In the genomic region with DNA sequence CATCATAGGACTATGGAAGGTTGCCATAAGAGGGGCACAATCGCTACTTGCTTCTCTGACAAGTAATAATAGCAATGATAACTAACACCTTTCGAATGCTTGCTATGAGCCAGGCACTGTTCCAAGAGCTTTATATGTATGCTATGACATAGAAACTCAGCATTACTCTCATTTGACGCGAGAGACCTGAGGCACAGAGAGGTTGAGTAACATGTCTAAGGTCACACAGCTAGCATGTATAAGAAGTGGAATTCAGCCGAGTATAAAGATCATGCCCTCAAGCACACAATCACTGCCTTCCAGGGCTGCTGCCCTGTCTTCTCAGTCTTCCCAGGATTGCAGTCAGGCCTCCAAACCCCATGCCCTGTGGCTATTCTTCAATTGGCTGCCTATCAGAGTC, we compare ENCODE assay signal across 21 cellular contexts. TPM values are rescaled to one million over a fixed set of nuclear protein-coding genes. Genes with fewer than 3 reads are reported as not detected.
DNase-seq lines count a peak whose midpoint lies in the region; ATAC-seq, FAIRE-seq and TF ChIP-seq lines count a peak whose summit lies in the region.
"Had no signal": no experiment of that assay in that cellular context is flagged by ENCODE, and none has a peak within 500 bp of the region (broad histone marks: within the 10 kb centered on the region; RNA-seq: fewer than 3 reads in every experiment).

No MANE protein-coding gene starts in this region.

- DNase-seq in HepG2 (ENCODE audit: low spot score) (no peak), right lobe of liver (no peak), endodermal cell (peak; percentile 17), osteoblast (ENCODE audit: insufficient read length, low spot score, missing footprints) (peak; percentile 46), caudate nucleus (lab: John Stamatoyannopoulos, UW) (no peak), erythroblast (lab: John Stamatoyannopoulos, UW) (no peak)
- DNase-seq: 8988T, Calu3, DMS153, DND-41, H7, KG1, MG63, NCI-H2029, NCI-H446 treated with DMSO at 0.1 percent for 48 hours, NCI-H526, NCI-H82, RPMI8226, SHP77 had no signal

- no peaks in the 10 kb centered on the region for H4K20me1 ChIP-seq in HepG2 (ENCODE audit: insufficient read depth, low read length)
- H4K20me1 ChIP-seq in osteoblast (ENCODE audit: insufficient read depth, low read length) = no peaks in the 10 kb centered on the region

- FAIRE-seq in HepG2 (lab: Jason Lieb, UNC) = no peak
- FAIRE-seq: GM19239 had no signal

- POLR2A ChIA-PET in HepG2 (lab: Yijun Ruan, JAX) = no interaction called here

- no peak for TF ChIP-seq EP300 in HepG2 (IDR thresholded peaks at IDR 0.05; ENCODE audit: low read depth in 2 of 2, low read length in 2 of 2)
- TF ChIP-seq EP300 in HepG2 (CRISPR knock-in tag; IDR thresholded peaks at IDR 0.05; ENCODE audit: borderline replicate concordance) = no peak

- peaks cover 21% of the 10 kb centered on the region for H3K4me1 Mint-ChIP-seq in endodermal cell

- H3K36me3 ChIP-seq in HepG2 (replicated peaks in 1 of 2; ENCODE audit: control insufficient read depth in 1 of 2, insufficient read depth in 2 of 2, low read length in 2 of 2) = no peaks in the 10 kb centered on the region
- H3K36me3 ChIP-seq in right lobe of liver = no peaks in the 10 kb centered on the region
- no peaks in the 10 kb centered on the region for H3K36me3 ChIP-seq in endodermal cell (ENCODE audit: control insufficient read depth, insufficient read depth, low read length)
- H3K36me3 ChIP-seq in osteoblast (ENCODE audit: insufficient read depth, low read length) = no peaks in the 10 kb centered on the region
- H3K36me3 ChIP-seq: MG63 had no signal

- no peak for ATAC-seq in HepG2
- no peak for ATAC-seq in right lobe of liver
- ATAC-seq in HG03135 (IDR thresholded peaks at IDR 0.05; ENCODE audit: unreplicated experiment) = no peak

- WGBS in HepG2 (ENCODE audit: low lambda C conversion rate) = no CpG with 5 or more reads among the region's 5 CpGs
- WGBS in right lobe of liver (ENCODE audit: insufficient coverage, low coverage, low lambda C conversion rate, missing lambda C conversion rate) = 73% methylated on average over 5 of the region's 5 CpGs
- WGBS in endodermal cell (ENCODE audit: insufficient coverage in 1 of 2, insufficient read length in 1 of 2), 2 experiments = 95 to 100% methylated on average over 2 to 5 of the region's 5 CpGs

- H3K9me3 ChIP-seq in HepG2 (ENCODE audit: low read length) (no peaks in the 10 kb centered on the region), right lobe of liver (no peaks in the 10 kb centered on the region), endodermal cell (ENCODE audit: control insufficient read depth, low read length) (no peaks in the 10 kb centered on the region), osteoblast (ENCODE audit: low read depth, low read length) (no peaks in the 10 kb centered on the region)
- H3K9me3 ChIP-seq: MG63 had no signal

- no peak overlapping the region for H3K4me3 Mint-ChIP-seq in endodermal cell

- no peak for TF ChIP-seq RAD21 in HepG2 (CRISPR knock-in tag; IDR thresholded peaks at IDR 0.05)

- intact Hi-C loops in HepG2 (cut with micrococcal nuclease; ENCODE audit: unreplicated experiment) = no loop called here
- intact Hi-C loops in right lobe of liver (cut with DNase I) = no loop called here

- H3K36me3 Mint-ChIP-seq in endodermal cell (ENCODE audit: low read depth) = no peaks in the 10 kb centered on the region

- no peak overlapping the region for H3K27ac ChIP-seq in HepG2 (ENCODE audit: extremely low read length, insufficient read depth, low read length)
- H3K27ac ChIP-seq in right lobe of liver = no peak overlapping the region
- H3K27ac ChIP-seq in endodermal cell (ENCODE audit: low read depth, low read length) = no peak overlapping the region
- H3K27ac ChIP-seq in osteoblast (ENCODE audit: low read depth, low read length) = no peak overlapping the region
- no peak overlapping the region for H3K27ac ChIP-seq in caudate nucleus (ENCODE audit: low read depth, low read length)

- H3K27me3 ChIP-seq in HepG2 (ENCODE audit: control insufficient read depth in 1 of 2, insufficient read depth in 2 of 2, low read length in 2 of 2) (0 out of 5 replicates have a peak, but pooled peaks cover 0 to 2% of the 10 kb centered on the region in 2 experiments), right lobe of liver (no peaks in the 10 kb centered on the region), endodermal cell (ENCODE audit: control insufficient read depth, insufficient read depth, low read length, poor library complexity, severe bottlenecking) (no peaks in the 10 kb centered on the region), osteoblast (ENCODE audit: insufficient read depth, low read length) (peaks cover 27% of the 10 kb centered on the region)
- H3K27me3 ChIP-seq: MG63 had no signal

- no peak for TF ChIP-seq POLR2A in HepG2 (IDR thresholded peaks at IDR 0.05; ENCODE audit: insufficient read depth in 1 of 2, low read depth in 2 of 2, low read length in 2 of 2)
- TF ChIP-seq POLR2A in right lobe of liver (IDR thresholded peaks at IDR 0.05) = no peak
- TF ChIP-seq POLR2A in erythroblast (IDR thresholded peaks at IDR 0.05; ENCODE audit: low read length) = no peak

- H3K27me3 Mint-ChIP-seq in endodermal cell (ENCODE audit: insufficient read depth) = no peaks in the 10 kb centered on the region

- H3K4me3 ChIP-seq in HepG2 (replicated peaks in 1 of 3; ENCODE audit: insufficient read depth in 1 of 3, low read depth in 2 of 3, low read length in 3 of 3) (no peak overlapping the region), right lobe of liver (no peak overlapping the region), endodermal cell (ENCODE audit: low read length) (no peak overlapping the region), osteoblast (ENCODE audit: insufficient read depth, low read length) (no peak overlapping the region)
- H3K4me3 ChIP-seq: MG63 had no signal

- H3K79me2 ChIP-seq in HepG2 (ENCODE audit: insufficient read depth, low read length) (no peaks in the 10 kb centered on the region), osteoblast (ENCODE audit: insufficient read depth, low read length) (no peaks in the 10 kb centered on the region)

- H3K4me1 ChIP-seq in HepG2 (ENCODE audit: insufficient read depth, low read length) = no peaks in the 10 kb centered on the region
- no peaks in the 10 kb centered on the region for H3K4me1 ChIP-seq in right lobe of liver
- H3K4me1 ChIP-seq in endodermal cell (ENCODE audit: control insufficient read depth, insufficient read depth, low read length) = no peaks in the 10 kb centered on the region
- no peaks in the 10 kb centered on the region for H3K4me1 ChIP-seq in osteoblast (ENCODE audit: insufficient read depth, low read length)

- peaks cover 58% of the 10 kb centered on the region for H3K9me3 Mint-ChIP-seq in endodermal cell

- no TSS peak for BruUV-seq in HepG2 (replicated peaks; lab: Mats Ljungman, UMichigan)

- TF ChIP-seq CTCF in HepG2 (CRISPR knock-in tag; IDR thresholded peaks at IDR 0.05) (no peak), right lobe of liver (IDR thresholded peaks at IDR 0.05) (no peak), endodermal cell (conservative IDR thresholded peaks at IDR 0.05) (no peak), osteoblast (IDR thresholded peaks at IDR 0.05; ENCODE audit: extremely low read depth, low read depth, low read length) (no peak)

- H3K4me2 ChIP-seq in HepG2 (ENCODE audit: low read depth, low read length) = no peak overlapping the region
- H3K4me2 ChIP-seq in osteoblast (ENCODE audit: insufficient read depth, low read length) = no peak overlapping the region

- H3K9ac ChIP-seq in HepG2 (ENCODE audit: insufficient read depth, low read depth, low read length) = no peak overlapping the region
- no peak overlapping the region for H3K9ac ChIP-seq in endodermal cell (ENCODE audit: extremely low read depth, low read length, poor library complexity, severe bottlenecking)

- H2AFZ ChIP-seq in HepG2 (ENCODE audit: low read length) (no peak overlapping the region), osteoblast (ENCODE audit: low read length) (no peak overlapping the region)

- H3K27ac Mint-ChIP-seq in endodermal cell = no peak overlapping the region

- in situ Hi-C loops in HepG2 (cut with HindIII; ENCODE audit: extremely low pct_ligation_motif_present, low pct_unique_long_range_greater_than_20kb) = no loop called here

- CTCF ChIA-PET in HepG2 (lab: Yijun Ruan, JAX; ENCODE audit: low intra/inter-chr PET ratio, low total read pairs) = no interaction called here

TF ChIP-seq in HepG2, 621 proteins besides CTCF, POLR2A, EP300 and RAD21 (continues in another document):
- TF ChIP-seq SATB2 (CRISPR knock-in tag; IDR thresholded peaks at IDR 0.05) (no peak), SRSF1 (optimal IDR thresholded peaks at IDR 0.05; ENCODE audit: low read depth, low read length) (no peak)

RNA-seq across cellular contexts. Expression of a gene that starts 19.5 kb away (rescaled TPM):
- total RNA-seq in HepG2 (2016; rRNA removed; fragmentation: Illumina TruSeq; extraction: Trizol) (9.6 and 12.3 TPM in 2 replicates), right lobe of liver (10 to 100 TPM in 1 of 6 experiments, 1 to 10 TPM in 5; 3.9 to 10.4 (median 6.7) TPM), endodermal cell (10 to 100 TPM; 32.0 to 32.6 TPM), osteoblast (19.4 and 21.0 TPM in 2 replicates)
- 1.0 and 1.2 TPM in 2 replicates for total RNA-seq in HepG2 (2016; cell fraction: cytosol; rRNA removed; fragmentation: Illumina TruSeq; extraction: Trizol; ENCODE audit: low read depth)
- 10.5 and 12.4 TPM in 2 replicates for total RNA-seq in HepG2 (2016; cell fraction: insoluble cytoplasmic fraction; rRNA removed; fragmentation: Illumina TruSeq; extraction: Trizol)
- total RNA-seq in HepG2 (2016; cell fraction: membrane; rRNA removed; fragmentation: Illumina TruSeq; extraction: Trizol) = 2.5 and 3.0 TPM in 2 replicates
- total RNA-seq in HepG2 (2016; cell fraction: nucleus; rRNA removed; fragmentation: Illumina TruSeq; extraction: Trizol) = 4.6 and 5.0 TPM in 2 replicates
- polyA plus RNA-seq in HepG2 (2011; rRNA removed) = 3.6 TPM in 2 replicates
- 4.5 and 4.9 TPM in 2 replicates for polyA plus RNA-seq in HepG2 (2011; cell fraction: cytosol; rRNA removed)
- 3.2 and 3.7 TPM in 2 replicates for polyA plus RNA-seq in HepG2 (2011; cell fraction: nucleus; rRNA removed)
- polyA plus RNA-seq in HepG2 (2012) = 8.8 and 10.8 TPM in 2 replicates
- polyA plus RNA-seq in HepG2 (2016; cell fraction: cytosol; fragmentation: Illumina TruSeq; extraction: Trizol; ENCODE audit: low read depth) = 0.54 and 0.96 TPM in 2 replicates
- 11.3 and 12.0 TPM in 2 replicates for polyA plus RNA-seq in HepG2 (2016; cell fraction: insoluble cytoplasmic fraction; fragmentation: Illumina TruSeq; extraction: Trizol; ENCODE audit: low read depth)
- polyA plus RNA-seq in HepG2 (2016; cell fraction: membrane; fragmentation: Illumina TruSeq; extraction: Trizol; ENCODE audit: low read depth) = 1.1 and 2.4 TPM in 2 replicates
- 4.4 and 6.3 TPM in 2 replicates for polyA plus RNA-seq in HepG2 (2016; cell fraction: nucleus; fragmentation: Illumina TruSeq; extraction: Trizol; ENCODE audit: insufficient read depth, low read depth)
- 5.4 and 8.2 TPM in 2 replicates for polyA minus RNA-seq in HepG2 (2011; rRNA and poly(A)+ RNA removed; ENCODE audit: low replicate concordance)
- polyA minus RNA-seq in HepG2 (2011; cell fraction: cytosol; rRNA and poly(A)+ RNA removed) = 2.1 and 3.8 TPM in 2 replicates
- 1.6 and 1.8 TPM in 2 replicates for polyA minus RNA-seq in HepG2 (2011; cell fraction: nucleus; rRNA and poly(A)+ RNA removed)
- polyA plus RNA-seq in endodermal cell (2013, experiment 1 of 2) = 56.6 TPM
- 53.0 TPM for polyA plus RNA-seq in endodermal cell (2013, experiment 2 of 2)

Comparison
In these comparisons a context has a peak if more than half of its experiments do, and no peak if none do; other contexts are left out.
1. DNase-seq: peak in endodermal cell (single experiment) and osteoblast (single experiment); none in HepG2 (single experiment), right lobe of liver (0 of 3), caudate nucleus (0 of 61) and erythroblast (0 of 2).